Comparison of ENCODE assay signal across 17 cellular contexts in genomic region chr4:122744229-122744628, GRCh38. TPM values are rescaled to one million over a fixed set of nuclear protein-coding genes. Genes with fewer than 3 reads are reported as not detected.
A peak's percentile ranks its signal among the peaks of the same experiment; 100 is the strongest.
DNase-seq lines count a peak whose midpoint lies in the region; TF ChIP-seq lines count a peak whose summit lies in the region.
"Had no signal": no experiment of that assay in that cellular context is flagged by ENCODE, and none has a peak within 500 bp of the region (broad histone marks: within the 10 kb centered on the region; RNA-seq: fewer than 3 reads in every experiment).

No MANE protein-coding gene starts in this region.

- BruUV-seq in MCF 10A (replicated peaks; lab: Mats Ljungman, UMichigan) (no TSS peak), mammary epithelial cell (replicated peaks; lab: Mats Ljungman, UMichigan) (no TSS peak)

- CTCF ChIA-PET in MCF 10A (lab: Yijun Ruan, JAX), result interaction anchor here (0.6 to 3.2 kb wide), 8 partner anchors 11 to 352 kb away, joined by 3 to 18 read pairs (median 5); partner anchors contain the start of gene BBS12
- CTCF ChIA-PET in mammary epithelial cell (lab: Charles Lee; ENCODE audit: low non-redundant PET), result no interaction called here

- no peaks in the 10 kb centered on the region for H3K27me3 ChIP-seq in mammary epithelial cell (ENCODE audit: insufficient read depth, low read length)
- H3K27me3 ChIP-seq: dorsolateral prefrontal cortex had no signal

- in situ Hi-C loops in mammary epithelial cell (cut with MboI; ENCODE audit: low sequenced_read_pairs in 2 of 2), result no loop called here

- H3K4me3 ChIP-seq in mammary epithelial cell (replicated peaks in 1 of 3; ENCODE audit: insufficient read depth in 1 of 3, low read depth in 2 of 3, low read length in 3 of 3), result no peak overlapping the region
- no peak overlapping the region for H3K4me3 ChIP-seq in fibroblast of mammary gland (ENCODE audit: control insufficient read depth, low read depth, low read length)
- H3K4me3 ChIP-seq in skeletal muscle cell (ENCODE audit: low read depth, low read length), result no peak overlapping the region
- H3K4me3 ChIP-seq: dorsolateral prefrontal cortex, HAP-1 had no signal

- DNase-seq in MCF 10A (ENCODE audit: unreplicated experiment) (peak; percentile 76), mammary epithelial cell (no peak), NOMO-1 treated with DMSO at 0.1 percent for 48 hours (lab: John Stamatoyannopoulos, UW; ENCODE audit: unreplicated experiment) (peak; percentile 89), fibroblast of mammary gland (ENCODE audit: low read depth) (peak; percentile 78), skeletal muscle cell (ENCODE audit: low read depth) (peak; percentile 74), posterior vena cava (ENCODE audit: low spot score) (no peak), NCI-H1930 (lab: John Stamatoyannopoulos, UW) (no peak)
- DNase-seq in stimulated activated CD4-positive, alpha-beta T cell treated with anti-CD3 and anti-CD28 coated beads, Interleukin-12 subunit alpha, Interleukin-12 subunit beta, amount 100 ng/mL, for 4 hours, result no peak
- DNase-seq: 8988T; activated CD4-positive, CD25-positive, alpha-beta regulatory T cell; amniotic stem cell; dorsolateral prefrontal cortex; NCI-H146; NCI-H524; nucleus accumbens had no signal

- H3K9me3 Mint-ChIP-seq in MCF 10A (ENCODE audit: unreplicated experiment), result no peaks in the 10 kb centered on the region
- H3K9me3 Mint-ChIP-seq: type B pancreatic cell had no signal

- peaks cover 3% of the 10 kb centered on the region for H3K36me3 ChIP-seq in mammary epithelial cell (ENCODE audit: insufficient read depth, low read length)
- H3K36me3 ChIP-seq: HAP-1 had no signal

- no peaks in the 10 kb centered on the region for H3K79me2 ChIP-seq in mammary epithelial cell (ENCODE audit: insufficient read depth, low read length)

- no peak overlapping the region for H3K27ac ChIP-seq in mammary epithelial cell (ENCODE audit: insufficient read depth, low read depth, low read length)
- H3K27ac ChIP-seq: dorsolateral prefrontal cortex had no signal

- H3K9me3 ChIP-seq in mammary epithelial cell (replicated peaks; ENCODE audit: insufficient read depth, low read length), result no peaks in the 10 kb centered on the region
- H3K9me3 ChIP-seq: HAP-1 had no signal

- WGBS in mammary epithelial cell (ENCODE audit: low coverage, missing lambda C conversion rate), result 100% methylated on average over 1 of the region's 1 CpG

- H3K4me3 Mint-ChIP-seq in MCF 10A (ENCODE audit: unreplicated experiment), result no peak overlapping the region
- H3K4me3 Mint-ChIP-seq: type B pancreatic cell had no signal

- no peaks in the 10 kb centered on the region for H3K27me3 Mint-ChIP-seq in MCF 10A (ENCODE audit: insufficient read depth, unreplicated experiment)
- H3K27me3 Mint-ChIP-seq: type B pancreatic cell had no signal

- H3K27ac Mint-ChIP-seq in MCF 10A (ENCODE audit: low read depth, unreplicated experiment), result no peak overlapping the region
- H3K27ac Mint-ChIP-seq: type B pancreatic cell had no signal

- no peak overlapping the region for H3K4me2 ChIP-seq in mammary epithelial cell (ENCODE audit: insufficient read depth, low read depth, low read length)

- H4K20me1 ChIP-seq in mammary epithelial cell (ENCODE audit: insufficient read depth, low read length), result no peaks in the 10 kb centered on the region

- dilution Hi-C loops in mammary epithelial cell (cut with HindIII; ENCODE audit: low sequenced_read_pairs), result no loop called here

- TF ChIP-seq CTCF in MCF 10A (IDR thresholded peaks at IDR 0.05; ENCODE audit: unreplicated experiment) (no peak), mammary epithelial cell (conservative IDR thresholded peaks at IDR 0.05 in 1 of 2, IDR thresholded peaks at IDR 0.05 in 1 of 2; ENCODE audit: extremely low read depth in 1 of 2, insufficient read depth in 1 of 2, low read depth in 1 of 2, low read length in 2 of 2) (no peak), fibroblast of mammary gland (conservative IDR thresholded peaks at IDR 0.05; ENCODE audit: control insufficient read depth, insufficient read depth, low read depth, low read length) (no peak)

- H3K4me1 Mint-ChIP-seq in MCF 10A (ENCODE audit: insufficient read depth, unreplicated experiment), result peaks cover 4% of the 10 kb centered on the region

- H3K36me3 Mint-ChIP-seq in MCF 10A (ENCODE audit: insufficient read depth, unreplicated experiment), result peaks cover 14% of the 10 kb centered on the region

- H2AFZ ChIP-seq in mammary epithelial cell (ENCODE audit: low read depth, low read length), result no peak overlapping the region

- no peak overlapping the region for H3K9ac ChIP-seq in mammary epithelial cell (ENCODE audit: insufficient read depth, low read length)

- H3K4me1 ChIP-seq in mammary epithelial cell (ENCODE audit: insufficient read depth, low read length), result peaks cover 14% of the 10 kb centered on the region

- intact Hi-C loops in MCF 10A (cut with micrococcal nuclease), result no loop called here
- intact Hi-C loops in mammary epithelial cell (cut with micrococcal nuclease), result no loop called here
- intact Hi-C loops in posterior vena cava (cut with DNase I), result no loop called here

- POLR2A ChIA-PET in MCF 10A (lab: Yijun Ruan, JAX), result interaction anchor here (0.7 to 1.4 kb wide), 3 partner anchors 12 to 180 kb away, joined by 3 to 12 read pairs (median 3); partner anchors contain the start of gene BBS12

RNA-seq across cellular contexts. Expression of gene BBS12, which starts 11.7 kb away (rescaled TPM):
- total RNA-seq in MCF 10A (2022) (4.7 and 8.3 TPM in 2 replicates), mammary epithelial cell (10 to 100 TPM in 1 of 2 donors, 1 to 10 TPM in 1; 4.3 to 13.0 TPM), posterior vena cava (1 to 10 TPM; 3.1 to 3.8 TPM)
- 2.6 TPM for polyA plus RNA-seq in mammary epithelial cell
- 1.0 TPM for polyA minus RNA-seq in mammary epithelial cell

Comparison
In these comparisons a context has a peak if more than half of its experiments do, and no peak if none do; other contexts are left out.
1. DNase-seq: peak in MCF 10A (single experiment), NOMO-1 treated with DMSO at 0.1 percent for 48 hours (single experiment), fibroblast of mammary gland (single experiment) and skeletal muscle cell (single experiment); none in mammary epithelial cell (single experiment), posterior vena cava (single experiment), stimulated activated CD4-positive, alpha-beta T cell treated with anti-CD3 and anti-CD28 coated beads, Interleukin-12 subunit alpha, Interleukin-12 subunit beta, amount 100 ng/mL, for 4 hours (single experiment) and NCI-H1930 (0 of 2).